8 cellular contexts compared by ENCODE assay signal in genomic region chr10:101831169-101831811, GRCh38. TPM values are rescaled to one million over a fixed set of nuclear protein-coding genes. Genes with fewer than 3 reads are reported as not detected.
DNase-seq lines count a peak whose midpoint lies in the region; FAIRE-seq and TF ChIP-seq lines count a peak whose summit lies in the region.

No MANE protein-coding gene starts in this region.

- no peak for DNase-seq in Calu3
- no peak for DNase-seq in OCI-LY7 (ENCODE audit: low spot score)
- no peak for DNase-seq in endodermal cell
- no peak for DNase-seq in osteocyte (ENCODE audit: extremely low spot score, unreplicated experiment)
- DNase-seq in posterior vena cava (ENCODE audit: low spot score): no peak
- no peak for DNase-seq in kidney glomerular epithelial cell (lab: John Stamatoyannopoulos, UW)
- DNase-seq in HTR-8/SVneo (ENCODE audit: insufficient read length, low spot score): no peak
- DNase-seq in DMS 273 (lab: John Stamatoyannopoulos, UW; ENCODE audit: unreplicated experiment): no peak

- no peaks in the 10 kb centered on the region for H3K27me3 ChIP-seq in endodermal cell (ENCODE audit: control insufficient read depth, insufficient read depth, low read length, poor library complexity, severe bottlenecking)

- H3K4me3 ChIP-seq in OCI-LY7 (ENCODE audit: low read depth, low read length, poor library complexity, severe bottlenecking) (peak overlapping the region; percentile 65), endodermal cell (ENCODE audit: low read length) (peak overlapping the region; percentile 78)

- BruUV-seq in Calu3 (replicated peaks; lab: Mats Ljungman, UMichigan) (no TSS peak), OCI-LY7 (replicated peaks; lab: Mats Ljungman, UMichigan) (no TSS peak)

- H3K36me3 Mint-ChIP-seq in Calu3 (ENCODE audit: insufficient read depth, unreplicated experiment) (peaks cover 11% of the 10 kb centered on the region), endodermal cell (ENCODE audit: low read depth) (no peaks in the 10 kb centered on the region), osteocyte (ENCODE audit: unreplicated experiment) (no peaks in the 10 kb centered on the region)

- POLR2A ChIA-PET in OCI-LY7 (lab: Charles Lee): no interaction called here

- H3K27me3 Mint-ChIP-seq in Calu3 (ENCODE audit: unreplicated experiment): no peaks in the 10 kb centered on the region
- H3K27me3 Mint-ChIP-seq in endodermal cell (ENCODE audit: insufficient read depth): peaks cover 13% of the 10 kb centered on the region
- no peaks in the 10 kb centered on the region for H3K27me3 Mint-ChIP-seq in osteocyte (ENCODE audit: unreplicated experiment)

- CTCF ChIA-PET in Calu3 (lab: Charles Lee): no interaction called here
- CTCF ChIA-PET in OCI-LY7 (lab: Charles Lee; ENCODE audit: unreplicated experiment): interaction anchor here (0.6 kb wide), 1 partner anchor 216 kb away, joined by 3 read pairs; no protein-coding TSS in a partner anchor

- intact Hi-C loops in Calu3 (cut with micrococcal nuclease; ENCODE audit: unreplicated experiment) (no loop called here), OCI-LY7 (cut with micrococcal nuclease; ENCODE audit: unreplicated experiment) (loop anchor here (5.0 kb wide), 1 partner anchor 811 kb away; the partner anchor contains the start of gene TRIM8), posterior vena cava (cut with DNase I) (no loop called here)

- H3K36me3 ChIP-seq in OCI-LY7 (ENCODE audit: insufficient read depth, low read length) (no peaks in the 10 kb centered on the region), endodermal cell (ENCODE audit: control insufficient read depth, insufficient read depth, low read length) (no peaks in the 10 kb centered on the region)

- H3K4me2 ChIP-seq in OCI-LY7 (ENCODE audit: low read length): peak overlapping the region; percentile 74

- H3K9ac ChIP-seq in endodermal cell (ENCODE audit: extremely low read depth, low read length, poor library complexity, severe bottlenecking): no peak overlapping the region

- H3K9me3 Mint-ChIP-seq in Calu3 (ENCODE audit: low read depth, unreplicated experiment) (no peaks in the 10 kb centered on the region), endodermal cell (no peaks in the 10 kb centered on the region), osteocyte (ENCODE audit: unreplicated experiment) (no peaks in the 10 kb centered on the region)

- no peak for FAIRE-seq in HTR-8/SVneo (lab: Jason Lieb, UNC)

- H3K79me2 ChIP-seq in OCI-LY7 (ENCODE audit: insufficient read depth, low read depth, low read length): no peaks in the 10 kb centered on the region

- WGBS in endodermal cell (ENCODE audit: insufficient coverage in 1 of 2, insufficient read length in 1 of 2), 2 experiments: 80 to 90% methylated on average over 2 to 9 of the region's 9 CpGs

- H3K27ac Mint-ChIP-seq in Calu3 (ENCODE audit: unreplicated experiment) (peak overlapping the region; percentile 69), endodermal cell (peak overlapping the region; percentile 81), osteocyte (ENCODE audit: unreplicated experiment) (peak overlapping the region; percentile 79)

- peaks cover 19% of the 10 kb centered on the region for H3K4me1 Mint-ChIP-seq in Calu3 (ENCODE audit: low read depth, unreplicated experiment)
- peaks cover 5% of the 10 kb centered on the region for H3K4me1 Mint-ChIP-seq in endodermal cell
- peaks cover 18% of the 10 kb centered on the region for H3K4me1 Mint-ChIP-seq in osteocyte (ENCODE audit: unreplicated experiment)

- H3K9me2 ChIP-seq in OCI-LY7 (ENCODE audit: insufficient read depth, low read length): no peaks in the 10 kb centered on the region

- H3K4me1 ChIP-seq in OCI-LY7 (ENCODE audit: insufficient read depth, low read length, poor library complexity, severe bottlenecking): peaks cover 38% of the 10 kb centered on the region
- H3K4me1 ChIP-seq in endodermal cell (ENCODE audit: control insufficient read depth, insufficient read depth, low read length): no peaks in the 10 kb centered on the region

- H3K27ac ChIP-seq in OCI-LY7 (ENCODE audit: low read depth, low read length, poor library complexity, severe bottlenecking) (peak overlapping the region; percentile 87), endodermal cell (ENCODE audit: low read depth, low read length) (no peak overlapping the region)

- no peaks in the 10 kb centered on the region for H3K9me3 ChIP-seq in OCI-LY7 (ENCODE audit: low read length)
- H3K9me3 ChIP-seq in endodermal cell (ENCODE audit: control insufficient read depth, low read length): no peaks in the 10 kb centered on the region

- no peak for TF ChIP-seq CTCF in Calu3 (IDR thresholded peaks at IDR 0.05; ENCODE audit: unreplicated experiment)
- TF ChIP-seq CTCF in OCI-LY7 (conservative IDR thresholded peaks at IDR 0.05; ENCODE audit: low read length): no peak
- no peak for TF ChIP-seq CTCF in endodermal cell (conservative IDR thresholded peaks at IDR 0.05)
- no peak for TF ChIP-seq CTCF in osteocyte (IDR thresholded peaks at IDR 0.05)

- H3K4me3 Mint-ChIP-seq in Calu3 (ENCODE audit: low read depth, unreplicated experiment) (peak overlapping the region; percentile 80), endodermal cell (peak overlapping the region; percentile 66), osteocyte (ENCODE audit: unreplicated experiment) (peak overlapping the region; percentile 72)

- peak overlapping the region; percentile 68 for H2AFZ ChIP-seq in OCI-LY7 (ENCODE audit: low read length)

- H4K20me1 ChIP-seq in OCI-LY7 (ENCODE audit: insufficient read depth, low read length): no peaks in the 10 kb centered on the region

RNA-seq across cellular contexts. Expression of gene KCNIP2, which starts 12.3 kb away (rescaled TPM):
- total RNA-seq in Calu3 (2022) (3.3 and 4.8 TPM in 2 replicates), OCI-LY7 (2022) (2.8 and 4.3 TPM in 2 replicates), endodermal cell (1 to 10 TPM; 2.8 to 3.0 TPM), osteocyte (3.2 and 3.5 TPM in 2 replicates), posterior vena cava (1 to 10 TPM; 2.3 to 2.7 TPM)
- total RNA-seq in OCI-LY7 (2014; rRNA removed; shearing (Covaris generic)): 1.4 and 7.3 TPM in 2 replicates
- 4.5 TPM for polyA plus RNA-seq in endodermal cell (2013, experiment 1 of 2)
- polyA plus RNA-seq in endodermal cell (2013, experiment 2 of 2): 3.9 TPM

RNA-seq across cellular contexts. Expression of gene OGA, which starts 13.0 kb away (rescaled TPM):
- total RNA-seq in Calu3 (2022) (59.0 and 63.3 TPM in 2 replicates), OCI-LY7 (2022) (109 and 124 TPM in 2 replicates), endodermal cell (100 to 1,000 TPM; 138 to 149 TPM), osteocyte (113 and 127 TPM in 2 replicates), posterior vena cava (100 to 1,000 TPM in 1 of 2 donors, 10 to 100 TPM in 1; 87.7 to 125 TPM)
- 65.5 and 73.2 TPM in 2 replicates for total RNA-seq in OCI-LY7 (2014; rRNA removed; shearing (Covaris generic))
- 104 TPM for polyA plus RNA-seq in endodermal cell (2013, experiment 1 of 2)
- polyA plus RNA-seq in endodermal cell (2013, experiment 2 of 2): 105 TPM

RNA-seq across cellular contexts. Expression of gene NPM3, which starts 48.0 kb away (rescaled TPM):
- 51.1 and 51.5 TPM in 2 replicates for total RNA-seq in Calu3 (2022)
- total RNA-seq in OCI-LY7 (2014; rRNA removed; shearing (Covaris generic)): 115 and 122 TPM in 2 replicates
- total RNA-seq in OCI-LY7 (2022): 107 and 111 TPM in 2 replicates
- 100 to 1,000 TPM in 1 of 2 donors, 10 to 100 TPM in 1; 82.2 to 133 TPM for total RNA-seq in endodermal cell
- 81.8 TPM for polyA plus RNA-seq in endodermal cell (2013, experiment 1 of 2)
- polyA plus RNA-seq in endodermal cell (2013, experiment 2 of 2): 78.0 TPM
- 35.6 and 42.6 TPM in 2 replicates for total RNA-seq in osteocyte
- 10 to 100 TPM; 19.1 to 21.1 TPM for total RNA-seq in posterior vena cava

RNA-seq across cellular contexts. Expression of gene FGF8, which starts 55.4 kb away (rescaled TPM):
- total RNA-seq in Calu3 (2022) (not detected in 2 replicates), OCI-LY7 (2022) (0.86 and 1.3 TPM in 2 replicates), endodermal cell (10 to 100 TPM; 13.3 to 46.5 TPM), osteocyte (not detected in 2 replicates), posterior vena cava (not detected)
- total RNA-seq in OCI-LY7 (2014; rRNA removed; shearing (Covaris generic)): 0.44 and 0.72 TPM in 2 replicates
- polyA plus RNA-seq in endodermal cell (2013, experiment 1 of 2): 28.6 TPM
- polyA plus RNA-seq in endodermal cell (2013, experiment 2 of 2): 31.4 TPM
